18 cellular contexts compared by ENCODE assay signal in genomic region chr21:38596264-38597042, GRCh38.
DNase-seq lines count a peak whose midpoint lies in the region; ATAC-seq, FAIRE-seq and TF ChIP-seq lines count a peak whose summit lies in the region.
"Had no signal": no experiment of that assay in that cellular context is flagged by ENCODE, and none has a peak within 500 bp of the region (broad histone marks: within the 10 kb centered on the region; RNA-seq: fewer than 3 reads in every experiment).

No MANE protein-coding gene starts in this region.

- no peak overlapping the region for H3K4me3 Mint-ChIP-seq in T-helper 17 cell
- H3K4me3 Mint-ChIP-seq: activated CD4-positive, alpha-beta memory T cell treated with anti-CD3 and anti-CD28 coated beads, Interleukin-2, amount 10 ng/mL, durations not matched to agents 7 days and 5 days; activated naive CD8-positive, alpha-beta T cell; activated T-cell treated with anti-CD3 and anti-CD28 coated beads, Interleukin-2, amount 50 U/mL, for 4 hours; dendritic cell treated with granulocyte-macrophage colony-stimulating factor and Interleukin-4, amounts not matched to agents 40 ng/mL and 50 ng/mL, for 4 days had no signal

- no peak overlapping the region for H2AFZ ChIP-seq in HepG2 (ENCODE audit: low read length)

- intact Hi-C loops in HepG2 (cut with micrococcal nuclease; ENCODE audit: unreplicated experiment), result no loop called here
- intact Hi-C loops in right lobe of liver (cut with DNase I), result no loop called here

- H3K9ac ChIP-seq in HepG2 (ENCODE audit: insufficient read depth, low read depth, low read length), result no peak overlapping the region

- no peaks in the 10 kb centered on the region for H3K9me3 ChIP-seq in HepG2 (ENCODE audit: low read length)
- H3K9me3 ChIP-seq in right lobe of liver, result no peaks in the 10 kb centered on the region
- no peaks in the 10 kb centered on the region for H3K9me3 ChIP-seq in T-helper 17 cell (ENCODE audit: control insufficient read depth, low read length, poor library complexity, severe bottlenecking)
- H3K9me3 ChIP-seq: Caco-2, tibial artery had no signal

- no peak overlapping the region for H3K4me2 ChIP-seq in HepG2 (ENCODE audit: low read depth, low read length)

- ATAC-seq in HepG2, result peak; percentile 77; the same call in 2 of the 3 replicates
- no peak for ATAC-seq in right lobe of liver
- ATAC-seq in HG03469 (IDR thresholded peaks at IDR 0.05; ENCODE audit: unreplicated experiment), result no peak
- ATAC-seq in T-helper 17 cell, result no peak
- ATAC-seq: right cardiac atrium had no signal

- H3K27ac Mint-ChIP-seq in T-helper 17 cell, result no peak overlapping the region
- H3K27ac Mint-ChIP-seq: activated CD4-positive, alpha-beta memory T cell treated with anti-CD3 and anti-CD28 coated beads, Interleukin-2, amount 10 ng/mL, durations not matched to agents 7 days and 5 days; activated naive CD8-positive, alpha-beta T cell; dendritic cell treated with granulocyte-macrophage colony-stimulating factor and Interleukin-4, amounts not matched to agents 40 ng/mL and 50 ng/mL, for 4 days had no signal

- peaks cover 60% of the 10 kb centered on the region for H3K27me3 Mint-ChIP-seq in T-helper 17 cell

- H3K27me3 ChIP-seq in HepG2 (ENCODE audit: control insufficient read depth in 1 of 2, insufficient read depth in 2 of 2, low read length in 2 of 2) (peaks cover 0 to 39% of the 10 kb centered on the region in 2 experiments; a peak in 3 of 5 replicates), right lobe of liver (no peaks in the 10 kb centered on the region)
- H3K27me3 ChIP-seq: tibial artery had no signal

- no peaks in the 10 kb centered on the region for H3K36me3 Mint-ChIP-seq in T-helper 17 cell (ENCODE audit: low read depth)
- H3K36me3 Mint-ChIP-seq: activated naive CD8-positive, alpha-beta T cell had no signal

- 0% methylated on average over 4 of the region's 4 CpGs for WGBS in HepG2 (ENCODE audit: low lambda C conversion rate)
- WGBS in right lobe of liver (ENCODE audit: insufficient coverage, low coverage, low lambda C conversion rate, missing lambda C conversion rate), result 46% methylated on average over 3 of the region's 4 CpGs

- BruUV-seq in HepG2 (replicated peaks; lab: Mats Ljungman, UMichigan), result no TSS peak

- TF ChIP-seq RAD21 in HepG2 (CRISPR knock-in tag; IDR thresholded peaks at IDR 0.05), result no peak

- H3K4me1 ChIP-seq in HepG2 (ENCODE audit: insufficient read depth, low read length) (peaks cover 10% of the 10 kb centered on the region; the same call in 1 of the 2 replicates), right lobe of liver (no peaks in the 10 kb centered on the region)
- H3K4me1 ChIP-seq: Caco-2 had no signal

- POLR2A ChIA-PET in HepG2 (lab: Yijun Ruan, JAX), result no interaction called here

- CTCF ChIA-PET in HepG2 (lab: Yijun Ruan, JAX; ENCODE audit: low intra/inter-chr PET ratio, low total read pairs), result no interaction called here

- no peaks in the 10 kb centered on the region for H4K20me1 ChIP-seq in HepG2 (ENCODE audit: insufficient read depth, low read length)

- TF ChIP-seq CTCF in HepG2 (CRISPR knock-in tag; IDR thresholded peaks at IDR 0.05), result no peak
- no peak for TF ChIP-seq CTCF in right lobe of liver (IDR thresholded peaks at IDR 0.05)

- in situ Hi-C loops in HepG2 (cut with HindIII; ENCODE audit: extremely low pct_ligation_motif_present, low pct_unique_long_range_greater_than_20kb), result no loop called here

- TF ChIP-seq POLR2A in HepG2 (IDR thresholded peaks at IDR 0.05; ENCODE audit: insufficient read depth in 1 of 2, low read depth in 2 of 2, low read length in 2 of 2) (no peak), right lobe of liver (IDR thresholded peaks at IDR 0.05) (no peak)

- H3K4me3 ChIP-seq in HepG2 (replicated peaks in 1 of 3; ENCODE audit: insufficient read depth in 1 of 3, low read depth in 2 of 3, low read length in 3 of 3) (no peak overlapping the region), right lobe of liver (no peak overlapping the region)
- H3K4me3 ChIP-seq: tibial artery had no signal

- H3K79me2 ChIP-seq in HepG2 (ENCODE audit: insufficient read depth, low read length), result no peaks in the 10 kb centered on the region

- DNase-seq in HepG2 (ENCODE audit: low spot score), result peak; percentile 12
- no peak for DNase-seq in right lobe of liver
- DNase-seq in HT1080 (ENCODE audit: low read depth), result peak; percentile 16
- peak; percentile 28 for DNase-seq in astrocyte of the hippocampus (ENCODE audit: low read depth, low spot score)
- peak; percentile 8 for DNase-seq in urothelium cell line (ENCODE audit: low spot score)
- DNase-seq in T-helper 17 cell, result no peak
- DNase-seq: activated CD4-positive, alpha-beta memory T cell treated with anti-CD3 and anti-CD28 coated beads, Interleukin-2, amount 10 ng/mL, durations not matched to agents 7 days and 5 days; activated T-cell treated with anti-CD3 and anti-CD28 coated beads, Interleukin-2, amount 50 U/mL, for 4 hours; Caco-2; Karpas-422; NCI-H1417 treated with DMSO at 0.1 percent for 48 hours; NK-92 treated with Interleukin-12 subunit alpha and Interleukin-12 subunit beta, amount 100 ng/mL, for 24 hours; right cardiac atrium; stimulated activated naive CD4-positive, alpha-beta T cell; tibial artery had no signal

- H3K4me1 Mint-ChIP-seq in T-helper 17 cell, result peaks cover 2% of the 10 kb centered on the region
- H3K4me1 Mint-ChIP-seq: activated CD4-positive, alpha-beta memory T cell treated with anti-CD3 and anti-CD28 coated beads, Interleukin-2, amount 10 ng/mL, durations not matched to agents 7 days and 5 days had no signal

- H3K36me3 ChIP-seq in HepG2 (replicated peaks in 1 of 2; ENCODE audit: control insufficient read depth in 1 of 2, insufficient read depth in 2 of 2, low read length in 2 of 2) (no peaks in the 10 kb centered on the region), right lobe of liver (no peaks in the 10 kb centered on the region)
- H3K36me3 ChIP-seq: tibial artery had no signal

- H3K27ac ChIP-seq in HepG2 (ENCODE audit: extremely low read length, insufficient read depth, low read length), result no peak overlapping the region
- H3K27ac ChIP-seq in right lobe of liver, result no peak overlapping the region

- FAIRE-seq in HepG2 (lab: Jason Lieb, UNC) (no peak), urothelium cell line (lab: Jason Lieb, UNC) (no peak)

- TF ChIP-seq EP300 in HepG2 (IDR thresholded peaks at IDR 0.05; ENCODE audit: low read depth in 2 of 2, low read length in 2 of 2), result no peak
- no peak for TF ChIP-seq EP300 in HepG2 (CRISPR knock-in tag; IDR thresholded peaks at IDR 0.05; ENCODE audit: borderline replicate concordance)

TF ChIP-seq in HepG2, 621 proteins besides CTCF, POLR2A, EP300 and RAD21:
- TF ChIP-seq FOSL2 (CRISPR knock-in tag; IDR thresholded peaks at IDR 0.05) (peak; percentile 64), ZBTB33 (CRISPR knock-in tag; IDR thresholded peaks at IDR 0.05) (no peak)

Comparison
In these comparisons a context has a peak if more than half of its experiments do, and no peak if none do; other contexts are left out.
1. DNase-seq: peak in HepG2 (single experiment), HT1080 (single experiment), astrocyte of the hippocampus (single experiment) and urothelium cell line (single experiment); none in right lobe of liver (0 of 3) and T-helper 17 cell (0 of 3).